Comparison of ENCODE assay signal across 8 cellular contexts in genomic region chr21:33300701-33301631, GRCh38. TPM values are rescaled to one million over a fixed set of nuclear protein-coding genes. Genes with fewer than 3 reads are reported as not detected.
A peak's percentile ranks its signal among the peaks of the same experiment; 100 is the strongest.
DNase-seq lines count a peak whose midpoint lies in the region; ATAC-seq and TF ChIP-seq lines count a peak whose summit lies in the region.

No MANE protein-coding gene starts in this region.

- no peaks in the 10 kb centered on the region for H3K27me3 Mint-ChIP-seq in CD4-positive, CD25-positive, alpha-beta regulatory T cell

- TF ChIP-seq POLR2A in body of pancreas (IDR thresholded peaks at IDR 0.05): no peak

- ATAC-seq in CD4-positive, CD25-positive, alpha-beta regulatory T cell (ENCODE audit: low read depth in 2 of 2): peak in 1 of 2 donors; percentile 10
- ATAC-seq in body of pancreas: peak; percentile 47

- H3K36me3 ChIP-seq in CD4-positive, CD25-positive, alpha-beta regulatory T cell (ENCODE audit: control insufficient read depth, insufficient read depth, low read length): peaks cover 8% of the 10 kb centered on the region
- H3K36me3 ChIP-seq in body of pancreas (replicated peaks in 1 of 2; ENCODE audit: insufficient read depth in 1 of 2, low read depth in 2 of 2) (peaks cover 0 to 8% of the 10 kb centered on the region in 2 donors), muscle layer of duodenum (ENCODE audit: control insufficient read depth in 1 of 2, insufficient read depth in 2 of 2, low read length in 2 of 2) (peaks cover 7 to 10% of the 10 kb centered on the region in 2 donors)

- no peaks in the 10 kb centered on the region for H3K27me3 ChIP-seq in CD4-positive, CD25-positive, alpha-beta regulatory T cell (ENCODE audit: control insufficient read depth, insufficient read depth, low read length)
- H3K27me3 ChIP-seq in body of pancreas: no peaks in the 10 kb centered on the region
- no peaks in the 10 kb centered on the region for H3K27me3 ChIP-seq in muscle layer of duodenum (ENCODE audit: low read depth, low read length)

- 50 to 65% methylated on average over 10 of the region's 10 CpGs for WGBS in body of pancreas, 2 donors

- H3K27ac ChIP-seq in CD4-positive, CD25-positive, alpha-beta regulatory T cell (ENCODE audit: insufficient read depth, low read length, poor library complexity, severe bottlenecking): no peak overlapping the region
- H3K27ac ChIP-seq in body of pancreas: peak overlapping the region in 3 of 4 donors; percentile 15 to 69 (median 58)
- H3K27ac ChIP-seq in muscle layer of duodenum (ENCODE audit: low read length): peak overlapping the region; percentile 75

- intact Hi-C loops in body of pancreas (cut with DNase I): no loop called here
- intact Hi-C loops in posterior vena cava (cut with DNase I): no loop called here

- peaks cover 32% of the 10 kb centered on the region for H3K4me1 ChIP-seq in CD4-positive, CD25-positive, alpha-beta regulatory T cell (ENCODE audit: control insufficient read depth, insufficient read depth, low read length, poor library complexity, severe bottlenecking)
- peaks cover 10% of the 10 kb centered on the region for H3K4me1 ChIP-seq in body of pancreas
- peaks cover 5 to 15% of the 10 kb centered on the region in 2 donors for H3K4me1 ChIP-seq in muscle layer of duodenum (ENCODE audit: control insufficient read depth in 1 of 2, insufficient read depth in 2 of 2, low read length in 2 of 2)

- no peak for TF ChIP-seq CTCF in body of pancreas (IDR thresholded peaks at IDR 0.05)

- peak overlapping the region; percentile 19 for H3K4me3 ChIP-seq in CD4-positive, CD25-positive, alpha-beta regulatory T cell (ENCODE audit: low read depth, low read length)
- H3K4me3 ChIP-seq in body of pancreas (no peak overlapping the region), muscle layer of duodenum (ENCODE audit: low read depth in 1 of 2, low read length in 2 of 2) (no peak overlapping the region)

- peak in 1 of 3 donors; percentile 25 for DNase-seq in CD4-positive, CD25-positive, alpha-beta regulatory T cell
- DNase-seq in NAMALWA (ENCODE audit: low spot score): peak; percentile 54
- peak in 1 of 4 donors; percentile 50 for DNase-seq in body of pancreas
- no peak for DNase-seq in glomerular visceral epithelial cell (ENCODE audit: extremely low spot score)
- no peak for DNase-seq in GOT3 (lab: John Stamatoyannopoulos, UW)
- DNase-seq in posterior vena cava (ENCODE audit: low spot score): no peak
- DNase-seq in C1 segment of cervical spinal cord (lab: John Stamatoyannopoulos, UW): no peak

- H3K36me3 Mint-ChIP-seq in CD4-positive, CD25-positive, alpha-beta regulatory T cell: peaks cover 7% of the 10 kb centered on the region

- H3K9me3 Mint-ChIP-seq in CD4-positive, CD25-positive, alpha-beta regulatory T cell: peaks cover 0 to 4% (median 0%) of the 10 kb centered on the region in 7 donors

- peak overlapping the region; percentile 48 to 93 (median 84) for H3K27ac Mint-ChIP-seq in CD4-positive, CD25-positive, alpha-beta regulatory T cell

- no peaks in the 10 kb centered on the region for H3K9me3 ChIP-seq in CD4-positive, CD25-positive, alpha-beta regulatory T cell (ENCODE audit: control insufficient read depth in 2 of 2, low read length in 2 of 2)
- no peaks in the 10 kb centered on the region for H3K9me3 ChIP-seq in body of pancreas
- no peaks in the 10 kb centered on the region for H3K9me3 ChIP-seq in muscle layer of duodenum (ENCODE audit: control insufficient read depth in 1 of 2, low read length in 2 of 2)

- H3K4me3 Mint-ChIP-seq in CD4-positive, CD25-positive, alpha-beta regulatory T cell: peak overlapping the region; percentile 6 to 89 (median 69)

- peaks cover 25 to 68% (median 46%) of the 10 kb centered on the region in 4 donors for H3K4me1 Mint-ChIP-seq in CD4-positive, CD25-positive, alpha-beta regulatory T cell

RNA-seq across cellular contexts. Expression of gene IFNAR1, which starts 23.8 kb away (rescaled TPM):
- total RNA-seq in CD4-positive, CD25-positive, alpha-beta regulatory T cell: 23.9 TPM
- 10 to 100 TPM; 61.7 to 93.8 (median 68.4) TPM for polyA plus RNA-seq in CD4-positive, CD25-positive, alpha-beta regulatory T cell
- 10 to 100 TPM; 14.2 to 17.9 TPM for total RNA-seq in body of pancreas
- 10 to 100 TPM; 38.5 to 46.2 TPM for total RNA-seq in posterior vena cava

RNA-seq across cellular contexts. Expression of gene IL10RB, which starts 34.8 kb away (rescaled TPM):
- 30.9 TPM for total RNA-seq in CD4-positive, CD25-positive, alpha-beta regulatory T cell
- polyA plus RNA-seq in CD4-positive, CD25-positive, alpha-beta regulatory T cell: 100 to 1,000 TPM in 1 of 4 donors, 10 to 100 TPM in 3; 72.3 to 105 (median 84.9) TPM
- total RNA-seq in body of pancreas (10 to 100 TPM in 1 of 2 donors, 1 to 10 TPM in 1; 6.6 to 27.0 TPM), posterior vena cava (10 to 100 TPM; 19.8 to 22.4 TPM)
